ENCODE assay signal across 6 cellular contexts in the genomic region with DNA sequence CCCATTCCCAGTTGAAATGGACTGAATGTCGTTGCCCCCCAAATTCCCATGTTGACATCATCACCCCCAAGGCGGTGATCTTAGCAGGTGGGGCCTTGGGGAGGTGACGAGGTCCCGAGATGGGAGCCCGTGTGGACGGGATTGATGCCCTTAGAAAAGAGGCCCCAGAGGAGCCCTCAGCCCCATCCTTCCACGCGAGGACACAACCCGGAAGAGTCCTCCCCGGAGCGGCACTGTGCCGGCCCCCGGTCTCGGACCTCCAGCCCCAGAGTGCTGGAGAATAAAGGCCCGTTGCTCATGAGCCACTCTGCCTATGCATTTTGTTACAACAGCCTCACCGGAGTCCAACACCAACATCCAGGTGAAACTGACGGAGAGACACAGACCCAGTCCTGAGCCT. TPM values are rescaled to one million over a fixed set of nuclear protein-coding genes. Genes with fewer than 3 reads are reported as not detected.
"Had no signal": no experiment of that assay in that cellular context is flagged by ENCODE, and none has a peak within 500 bp of the region (broad histone marks: within the 10 kb centered on the region; RNA-seq: fewer than 3 reads in every experiment).

No MANE protein-coding gene starts in this region.

- H3K4me3 Mint-ChIP-seq: H9 had no signal

- H2AFZ ChIP-seq: GM23248 had no signal

- H3K27ac Mint-ChIP-seq: H9 had no signal

- H3K27ac ChIP-seq: GM23248 had no signal

- H3K4me3 ChIP-seq: GM23248 had no signal

- DNase-seq: GM23248, GOT3, H9, HCEC 1CT, IMR-90 had no signal

- H3K9ac ChIP-seq: GM23248 had no signal

RNA-seq across cellular contexts. Expression of a gene that starts 30.4 kb away (rescaled TPM):
- total RNA-seq: GM23248, HT-29, IMR-90 had no signal
- polyA plus RNA-seq: GM23248, IMR-90 had no signal
